Comparison of ENCODE assay signal across 11 cellular contexts in the genomic region with DNA sequence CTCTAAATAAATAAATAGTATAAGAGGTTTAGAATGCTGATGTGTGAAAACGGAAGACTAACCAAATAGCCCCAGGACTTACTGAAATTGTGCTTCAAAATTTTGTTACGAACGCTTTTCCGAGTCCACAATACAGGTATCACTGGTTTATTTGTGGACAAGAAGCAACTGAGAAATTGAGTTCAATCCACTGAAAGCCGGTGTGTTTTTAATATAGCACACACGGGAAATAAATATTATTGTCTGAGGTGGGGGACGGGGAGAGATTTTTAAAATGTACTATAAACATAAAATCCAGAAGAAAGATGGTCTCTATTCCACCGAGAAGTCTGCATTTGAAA. TPM values are rescaled to one million over a fixed set of nuclear protein-coding genes. Genes with fewer than 3 reads are reported as not detected.
A peak's percentile ranks its signal among the peaks of the same experiment; 100 is the strongest.
DNase-seq lines count a peak whose midpoint lies in the region; ATAC-seq and TF ChIP-seq lines count a peak whose summit lies in the region.
"Had no signal": no experiment of that assay in that cellular context is flagged by ENCODE, and none has a peak within 500 bp of the region (broad histone marks: within the 10 kb centered on the region; RNA-seq: fewer than 3 reads in every experiment).

No MANE protein-coding gene starts in this region.

- H3K27me3 ChIP-seq in A673 (replicated peaks; ENCODE audit: insufficient read depth, low read depth, low read length, poor library complexity) (no peaks in the 10 kb centered on the region), IMR-90 (ENCODE audit: control insufficient read depth, insufficient read depth, low read length) (peaks cover 18% of the 10 kb centered on the region), neural progenitor cell (peaks cover 77% of the 10 kb centered on the region)

- H4K91ac ChIP-seq in IMR-90 (ENCODE audit: insufficient read depth, low read depth, low read length) = no peak overlapping the region

- H4K20me1 ChIP-seq in IMR-90 (ENCODE audit: insufficient read depth, low read length) (no peaks in the 10 kb centered on the region), neural progenitor cell (ENCODE audit: low read depth) (peaks cover 3% of the 10 kb centered on the region)

- peak overlapping the region; percentile 98 for H3K4me2 ChIP-seq in IMR-90 (ENCODE audit: low read depth, low read length)
- H3K4me2 ChIP-seq in neural progenitor cell = peak overlapping the region; percentile 93

- H3F3A ChIP-seq in neural progenitor cell (ENCODE audit: low read depth) = peaks cover 31% of the 10 kb centered on the region

- no peak overlapping the region for H2AK5ac ChIP-seq in IMR-90 (ENCODE audit: low read depth, low read length)

- BruUV-seq in A673 (replicated peaks; lab: Mats Ljungman, UMichigan) = no TSS peak
- BruUV-seq in IMR-90 (replicated peaks; lab: Mats Ljungman, UMichigan) = no TSS peak

- DNase-seq in A673 (ENCODE audit: low spot score) (no peak), IMR-90 (no peak), epithelial cell of esophagus (ENCODE audit: low read depth) (no peak), neural progenitor cell (ENCODE audit: low spot score) (no peak), AG08395 (ENCODE audit: low spot score) (no peak), Ammon's horn (ENCODE audit: low spot score) (no peak), SHP77 treated with DMSO at 0.1 percent for 48 hours (lab: John Stamatoyannopoulos, UW) (no peak)
- DNase-seq: cortex of kidney; GM23248; stimulated activated CD4-positive, alpha-beta T cell treated with anti-CD3 and anti-CD28 coated beads, Interleukin-4, amount 100 ng/mL, for 4 hours had no signal

- no peak overlapping the region for H3K9ac ChIP-seq in IMR-90 (ENCODE audit: low read depth, low read length)
- H3K9ac ChIP-seq in neural progenitor cell = no peak overlapping the region
- H3K9ac ChIP-seq: GM23248 had no signal

- H3K23ac ChIP-seq in IMR-90 (ENCODE audit: low read depth, low read length) = no peak overlapping the region

- H3K4me3 ChIP-seq in A673 (ENCODE audit: low read depth, low read length, poor library complexity, severe bottlenecking) (peak overlapping the region; percentile 48), IMR-90 (ENCODE audit: insufficient read depth, low read depth, low read length) (peak overlapping the region; percentile 51), epithelial cell of esophagus (ENCODE audit: low read length) (peak overlapping the region; percentile 38), neural progenitor cell (peak overlapping the region; percentile 61)

- H3K79me1 ChIP-seq in IMR-90 (ENCODE audit: low read depth in 1 of 2, low read length in 2 of 2) = no peaks in the 10 kb centered on the region

- H4K8ac ChIP-seq in IMR-90 (ENCODE audit: low read depth in 2 of 2, low read length in 2 of 2) = no peak overlapping the region

- H3K27me3 Mint-ChIP-seq in neural progenitor cell (ENCODE audit: insufficient read depth, low read depth) = peaks cover 25% of the 10 kb centered on the region

- no peak overlapping the region for H3K27ac Mint-ChIP-seq in neural progenitor cell

- no peaks in the 10 kb centered on the region for H3K36me3 Mint-ChIP-seq in neural progenitor cell

- peak overlapping the region; percentile 94 for H2AFZ ChIP-seq in IMR-90 (replicated peaks; ENCODE audit: low read length, poor library complexity)
- peak overlapping the region; percentile 97 for H2AFZ ChIP-seq in neural progenitor cell (replicated peaks)
- H2AFZ ChIP-seq: GM23248 had no signal

- no CpG with 5 or more reads among the region's 8 CpGs for WGBS in IMR-90 (ENCODE audit: extremely low coverage in 2 of 2, insufficient read length in 1 of 2), 2 experiments

- H3K4me1 ChIP-seq in A673 (ENCODE audit: insufficient read depth, low read length, poor library complexity, severe bottlenecking) (peaks cover 5% of the 10 kb centered on the region), IMR-90 (ENCODE audit: control insufficient read depth, insufficient read depth, low read length) (peaks cover 3% of the 10 kb centered on the region; the same call in 1 of the 2 replicates), neural progenitor cell (peaks cover 4% of the 10 kb centered on the region)

- H3K14ac ChIP-seq in IMR-90 (replicated peaks; ENCODE audit: low read depth, low read length) = no peak overlapping the region

- peak overlapping the region; percentile 85 for H3K4me3 Mint-ChIP-seq in neural progenitor cell

- no peak for TF ChIP-seq CTCF in A673 (conservative IDR thresholded peaks at IDR 0.05; ENCODE audit: low read depth, low read length)
- TF ChIP-seq CTCF in IMR-90 (conservative IDR thresholded peaks at IDR 0.05; ENCODE audit: low read depth, low read length) = no peak
- TF ChIP-seq CTCF in epithelial cell of esophagus (IDR thresholded peaks at IDR 0.05; ENCODE audit: insufficient read depth, low read depth, low read length, missing control alignments) = no peak
- no peak for TF ChIP-seq CTCF in neural progenitor cell (IDR thresholded peaks at IDR 0.05)

- H3K56ac ChIP-seq in IMR-90 (ENCODE audit: extremely low read depth, insufficient read depth, low read length) = no peak overlapping the region

- no peak for ATAC-seq in IMR-90 (ENCODE audit: low read depth)
- no peak for ATAC-seq in HG03571 (IDR thresholded peaks at IDR 0.05; ENCODE audit: unreplicated experiment)

- no peak overlapping the region; the same call in 1 of the 2 replicates for H2BK20ac ChIP-seq in IMR-90 (ENCODE audit: low read depth, low read length)

- H4K5ac ChIP-seq in IMR-90 (ENCODE audit: low read depth, low read length) = no peak overlapping the region

- intact Hi-C loops in A673 (cut with micrococcal nuclease; ENCODE audit: unreplicated experiment) = no loop called here
- intact Hi-C loops in IMR-90 (cut with micrococcal nuclease) = no loop called here

- H3K9me1 ChIP-seq in IMR-90 (ENCODE audit: insufficient read depth, low read length) = no peaks in the 10 kb centered on the region

- no peak for TF ChIP-seq RAD21 in IMR-90 (IDR thresholded peaks at IDR 0.05; ENCODE audit: low read length)

- H3K4ac ChIP-seq in IMR-90 (ENCODE audit: low read depth, low read length) = no peak overlapping the region

- TF ChIP-seq POLR2A in IMR-90 (IDR thresholded peaks at IDR 0.05; ENCODE audit: low read depth, low read length) = no peak

- peaks cover 2% of the 10 kb centered on the region for H3K9me3 Mint-ChIP-seq in neural progenitor cell

- dilution Hi-C loops in IMR-90 (cut with HindIII; ENCODE audit: low sequenced_read_pairs, unreplicated experiment) = no loop called here

- CTCF ChIA-PET in A673 (lab: Charles Lee) = interaction anchor here (0.6 kb wide), 1 partner anchor 1993 kb away, joined by 8 read pairs; no protein-coding TSS in a partner anchor
- CTCF ChIA-PET in IMR-90 (lab: Yijun Ruan, JAX) = interaction anchor here (1.8 kb wide), 1 partner anchor 13 kb away, joined by 5 read pairs; no protein-coding TSS in a partner anchor

- POLR2A ChIA-PET in A673 (lab: Charles Lee; ENCODE audit: low non-redundant PET) (no interaction called here), IMR-90 (lab: Charles Lee; ENCODE audit: unreplicated experiment) (no interaction called here)

- H2BK5ac ChIP-seq in IMR-90 (ENCODE audit: low read depth, low read length, poor library complexity, severe bottlenecking) = no peak overlapping the region

- H3K36me3 ChIP-seq in A673 (ENCODE audit: insufficient read depth, low read length, poor library complexity, severe bottlenecking) (no peaks in the 10 kb centered on the region), IMR-90 (ENCODE audit: control insufficient read depth, insufficient read depth, low read length) (no peaks in the 10 kb centered on the region), neural progenitor cell (no peaks in the 10 kb centered on the region)

- H3K18ac ChIP-seq in IMR-90 (ENCODE audit: low read depth, low read length) = no peak overlapping the region

- H2BK15ac ChIP-seq in IMR-90 (ENCODE audit: low read depth, low read length) = no peak overlapping the region

- H2BK120ac ChIP-seq in IMR-90 (ENCODE audit: low read depth, low read length) = 0 out of 2 replicates have a peak overlapping the region, but pooled peaks have one; percentile 65

- H3K27ac ChIP-seq in A673 (ENCODE audit: low read depth, low read length, poor library complexity, severe bottlenecking) (no peak overlapping the region), IMR-90 (ENCODE audit: insufficient read depth, low read length) (no peak overlapping the region), neural progenitor cell (no peak overlapping the region)
- H3K27ac ChIP-seq: GM23248 had no signal

- H3K4me1 Mint-ChIP-seq in neural progenitor cell = peaks cover 19% of the 10 kb centered on the region

- no peaks in the 10 kb centered on the region for H3K9me3 ChIP-seq in A673 (ENCODE audit: low read depth, low read length, poor library complexity, severe bottlenecking)
- H3K9me3 ChIP-seq in IMR-90 (ENCODE audit: control insufficient read depth, insufficient read depth, low read length) = no peaks in the 10 kb centered on the region
- no peaks in the 10 kb centered on the region for H3K9me3 ChIP-seq in neural progenitor cell (ENCODE audit: low read depth)

- in situ Hi-C loops in IMR-90 (cut with MboI; ENCODE audit: low sequenced_read_pairs) = no loop called here

- H3K79me2 ChIP-seq in neural progenitor cell (ENCODE audit: low read depth) = no peaks in the 10 kb centered on the region

- H2AK9ac ChIP-seq in IMR-90 (replicated peaks; ENCODE audit: low read depth, low read length, poor library complexity) = no peak overlapping the region

TF ChIP-seq in IMR-90, 13 proteins besides CTCF, POLR2A, EP300 and RAD21:
- TF ChIP-seq RCOR1 (IDR thresholded peaks at IDR 0.05; ENCODE audit: insufficient replicate concordance, low read length) = no peak

RNA-seq across cellular contexts. Expression of a gene that starts 0.6 kb away (rescaled TPM):
- 0.54 and 0.74 TPM in 2 replicates for total RNA-seq in A673 (2021)
- 1.6 and 2.2 TPM in 2 replicates for total RNA-seq in IMR-90 (2012; rRNA removed)
- polyA plus RNA-seq in IMR-90 (2012; rRNA removed) = 1.0 and 1.4 TPM in 2 replicates
- polyA plus RNA-seq in IMR-90 (2012; cell fraction: cytosol; rRNA removed) = 0.45 and 0.50 TPM in 2 replicates
- 0.26 and 1.4 TPM in 2 replicates for polyA plus RNA-seq in IMR-90 (2012; cell fraction: nucleus; rRNA removed; ENCODE audit: low replicate concordance)
- not detected in 2 replicates for total RNA-seq in neural progenitor cell (ENCODE audit: low replicate concordance)
- total RNA-seq: GM23248 had no signal
- polyA plus RNA-seq: GM23248 had no signal
